In genomic region chr2:85504434-85505261, GRCh38 we compare ENCODE assay signal across 7 cellular contexts. TPM values are rescaled to one million over a fixed set of nuclear protein-coding genes. Genes with fewer than 3 reads are reported as not detected.
DNase-seq lines count a peak whose midpoint lies in the region; ATAC-seq and TF ChIP-seq lines count a peak whose summit lies in the region.

No MANE protein-coding gene starts in this region.

- H3K4me3 Mint-ChIP-seq in CD8-positive, alpha-beta memory T cell, result no peak overlapping the region

- H3K27me3 ChIP-seq in SJCRH30 (no peaks in the 10 kb centered on the region), thyroid gland (no peaks in the 10 kb centered on the region)
- H3K27me3 ChIP-seq in CD8-positive, alpha-beta memory T cell (ENCODE audit: insufficient read depth, low read length, poor library complexity, severe bottlenecking), result no peaks in the 10 kb centered on the region

- H3K4me1 ChIP-seq in SJCRH30 (peaks cover 39% of the 10 kb centered on the region), thyroid gland (peaks cover 3 to 34% of the 10 kb centered on the region in 2 donors)
- H3K4me1 ChIP-seq in CD8-positive, alpha-beta memory T cell (ENCODE audit: insufficient read depth, low read length), result no peaks in the 10 kb centered on the region

- no peak for TF ChIP-seq CTCF in thyroid gland (IDR thresholded peaks at IDR 0.05)

- DNase-seq in Kasumi-1 (lab: John Stamatoyannopoulos, UW) (peak; percentile 32 to 48), SJCRH30 (peak; percentile 97 to 99), glomerular endothelial cell (ENCODE audit: extremely low read depth, low read depth, low spot score) (peak; percentile 80), thyroid gland (peak; percentile 53 to 58), NCI-H1048 (lab: John Stamatoyannopoulos, UW) (no peak)
- DNase-seq in CD8-positive, alpha-beta memory T cell, result no peak

- POLR2A ChIA-PET in CD8-positive, alpha-beta memory T cell (lab: Charles Lee), result interaction anchor here (0.8 kb wide), 1 partner anchor 44 kb away, joined by 3 read pairs; no protein-coding TSS in a partner anchor

- no peak for ATAC-seq in HG03439 (IDR thresholded peaks at IDR 0.05; ENCODE audit: unreplicated experiment)

- CTCF ChIA-PET in CD8-positive, alpha-beta memory T cell (lab: Charles Lee), result no interaction called here

- no peaks in the 10 kb centered on the region for H3K4me1 Mint-ChIP-seq in CD8-positive, alpha-beta memory T cell

- intact Hi-C loops in thyroid gland (cut with DNase I), result no loop called here

- 66 to 75% methylated on average over 9 of the region's 9 CpGs for WGBS in thyroid gland, 2 donors

- no peaks in the 10 kb centered on the region for H3K36me3 Mint-ChIP-seq in CD8-positive, alpha-beta memory T cell

- H3K4me3 ChIP-seq in SJCRH30 (no peak overlapping the region), thyroid gland (replicated peaks in 1 of 3) (no peak overlapping the region)
- H3K4me3 ChIP-seq in CD8-positive, alpha-beta memory T cell (ENCODE audit: low read length), result no peak overlapping the region

- H3K36me3 ChIP-seq in SJCRH30 (no peaks in the 10 kb centered on the region), thyroid gland (no peaks in the 10 kb centered on the region)
- no peaks in the 10 kb centered on the region for H3K36me3 ChIP-seq in CD8-positive, alpha-beta memory T cell (ENCODE audit: insufficient read depth, low read length)

- H3K9me3 ChIP-seq in SJCRH30 (replicated peaks) (no peaks in the 10 kb centered on the region), thyroid gland (no peaks in the 10 kb centered on the region)
- no peaks in the 10 kb centered on the region for H3K9me3 ChIP-seq in CD8-positive, alpha-beta memory T cell (ENCODE audit: low read length)

- H3K9me3 Mint-ChIP-seq in CD8-positive, alpha-beta memory T cell, result no peaks in the 10 kb centered on the region

- no peak for TF ChIP-seq POLR2A in thyroid gland (IDR thresholded peaks at IDR 0.05)

- H3K27ac ChIP-seq in SJCRH30 (peak overlapping the region; percentile 97), thyroid gland (peak overlapping the region in 2 of 3 donors; percentile 51 to 64)
- H3K27ac ChIP-seq in CD8-positive, alpha-beta memory T cell (ENCODE audit: low read depth, low read length), result no peak overlapping the region

- H3K27ac Mint-ChIP-seq in CD8-positive, alpha-beta memory T cell, result no peak overlapping the region

- H3K27me3 Mint-ChIP-seq in CD8-positive, alpha-beta memory T cell, result peaks cover 4 to 5% of the 10 kb centered on the region in 2 donors

RNA-seq across cellular contexts. Expression of gene MAT2A, which starts 34.3 kb away (rescaled TPM):
- 218 and 291 TPM in 2 replicates for total RNA-seq in SJCRH30 (2014; rRNA removed; shearing (Covaris generic))
- total RNA-seq in glomerular endothelial cell (89.9 and 119 TPM in 2 replicates), thyroid gland (100 to 1,000 TPM; 303 to 511 (median 354) TPM)
- total RNA-seq in CD8-positive, alpha-beta memory T cell, result 100 to 1,000 TPM; 371 to 376 TPM
- polyA plus RNA-seq in CD8-positive, alpha-beta memory T cell, result 121 TPM

RNA-seq across cellular contexts. Expression of gene GGCX, which starts 56.6 kb away (rescaled TPM):
- total RNA-seq in SJCRH30 (2014; rRNA removed; shearing (Covaris generic)), result 37.0 and 38.9 TPM in 2 replicates
- total RNA-seq in glomerular endothelial cell (30.8 and 34.7 TPM in 2 replicates), thyroid gland (10 to 100 TPM; 39.5 to 81.9 (median 51.6) TPM)
- total RNA-seq in CD8-positive, alpha-beta memory T cell, result 10 to 100 TPM; 22.3 to 23.3 TPM
- 15.7 TPM for polyA plus RNA-seq in CD8-positive, alpha-beta memory T cell

Comparison
In these comparisons a context has a peak if more than half of its experiments do, and no peak if none do; other contexts are left out.
1. DNase-seq: peak in Kasumi-1 (2 of 2), SJCRH30 (2 of 2), glomerular endothelial cell (single experiment) and thyroid gland (2 of 2); none in NCI-H1048 (single experiment) and CD8-positive, alpha-beta memory T cell (0 of 5).